13 cellular contexts compared by ENCODE assay signal in the genomic region with DNA sequence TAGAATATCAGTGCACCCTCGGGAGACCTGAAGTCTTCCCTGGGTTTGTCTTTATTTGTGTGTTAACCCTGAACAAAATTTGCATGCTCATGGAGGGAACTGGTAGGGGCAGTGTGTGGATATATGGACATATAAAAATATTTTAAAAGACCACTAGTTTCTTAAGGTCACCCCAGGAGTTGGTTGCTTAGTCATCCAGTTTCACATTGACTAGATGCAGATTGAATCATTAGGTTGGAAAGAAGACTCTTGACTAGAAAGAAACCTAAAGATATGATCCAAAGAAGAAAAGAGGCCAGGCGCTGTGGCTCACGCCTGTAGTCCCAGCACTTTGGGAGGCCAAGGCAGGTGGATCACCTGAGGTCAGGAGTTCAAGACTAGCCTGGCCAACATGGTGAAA.
A peak's percentile ranks its signal among the peaks of the same experiment; 100 is the strongest.
DNase-seq lines count a peak whose midpoint lies in the region; ATAC-seq lines count a peak whose summit lies in the region.
"Had no signal": no experiment of that assay in that cellular context is flagged by ENCODE, and none has a peak within 500 bp of the region (broad histone marks: within the 10 kb centered on the region; RNA-seq: fewer than 3 reads in every experiment).

No MANE protein-coding gene starts in this region.

- no peak overlapping the region for H3K4me3 Mint-ChIP-seq in activated T-helper 1 cell treated with anti-CD3 and anti-CD28 coated beads, Interleukin-12 subunit alpha, Interleukin-12 subunit beta, Interleukin-2, Interleukin-4 antibody, amounts not matched to agents 30 ng/mL and 10 ng/mL and 1 ng/mL, durations not matched to agents 14 hours and 24 hours and 36 hours

- H3K4me3 ChIP-seq in HAP-1, result no peak overlapping the region
- H3K4me3 ChIP-seq: tibial nerve had no signal

- peaks cover 2% of the 10 kb centered on the region for H3K27me3 Mint-ChIP-seq in activated T-helper 1 cell treated with anti-CD3 and anti-CD28 coated beads, Interleukin-12 subunit alpha, Interleukin-12 subunit beta, Interleukin-2, Interleukin-4 antibody, amounts not matched to agents 30 ng/mL and 10 ng/mL and 1 ng/mL, durations not matched to agents 14 hours and 24 hours and 36 hours (ENCODE audit: insufficient read depth)

- H3K36me3 Mint-ChIP-seq in activated naive CD4-positive, alpha-beta T cell treated with anti-CD3 and anti-CD28 coated beads, Interleukin-2, amount 50 U/mL, for 72 hours, result peaks cover 10 to 19% of the 10 kb centered on the region in 2 donors
- H3K36me3 Mint-ChIP-seq in activated T-helper 1 cell treated with anti-CD3 and anti-CD28 coated beads, Interleukin-12 subunit alpha, Interleukin-12 subunit beta, Interleukin-2, Interleukin-4 antibody, amounts not matched to agents 30 ng/mL and 10 ng/mL and 1 ng/mL, durations not matched to agents 14 hours and 24 hours and 36 hours (ENCODE audit: low read depth), result peaks cover 17% of the 10 kb centered on the region

- no peak for DNase-seq in activated naive CD4-positive, alpha-beta T cell treated with anti-CD3 and anti-CD28 coated beads, Interleukin-2, amount 50 U/mL, for 72 hours (ENCODE audit: low spot score in 2 of 2)
- no peak for DNase-seq in activated naive CD4-positive, alpha-beta T cell treated with anti-CD3 and anti-CD28 coated beads, Interleukin-2, amount 50 U/mL, for 16 hours
- DNase-seq in activated T-helper 1 cell treated with anti-CD3 and anti-CD28 coated beads, Interleukin-12 subunit alpha, Interleukin-12 subunit beta, Interleukin-2, Interleukin-4 antibody, amounts not matched to agents 30 ng/mL and 10 ng/mL and 1 ng/mL, durations not matched to agents 14 hours and 24 hours and 36 hours (ENCODE audit: low spot score), result no peak
- no peak for DNase-seq in activated gamma-delta T cell treated with Interleukin-2 at 50 U/mL for 16 hours
- no peak for DNase-seq in HAP-1 (ENCODE audit: low spot score in 2 of 2)
- no peak for DNase-seq in LoVo (ENCODE audit: low spot score)
- DNase-seq: central memory CD4-positive, alpha-beta T cell; DMS153; NCI-H1092; NCI-H510A treated with DMSO at 0.1 percent for 48 hours had no signal

- intact Hi-C loops in activated T-helper 1 cell treated with anti-CD3 and anti-CD28 coated beads, Interleukin-12 subunit alpha, Interleukin-12 subunit beta, Interleukin-2, Interleukin-4 antibody, amounts not matched to agents 30 ng/mL and 10 ng/mL and 1 ng/mL, durations not matched to agents 14 hours and 24 hours and 36 hours (cut with micrococcal nuclease), result no loop called here

- no peaks in the 10 kb centered on the region for H3K36me3 ChIP-seq in HAP-1 (replicated peaks)
- H3K36me3 ChIP-seq: tibial nerve had no signal

- no peaks in the 10 kb centered on the region for H3K9me3 ChIP-seq in HAP-1
- H3K9me3 ChIP-seq: tibial nerve had no signal

- peaks cover 10% of the 10 kb centered on the region for H3K4me1 ChIP-seq in HAP-1

- H3K9me3 Mint-ChIP-seq in activated naive CD4-positive, alpha-beta T cell treated with anti-CD3 and anti-CD28 coated beads, Interleukin-2, amount 50 U/mL, for 72 hours, result peaks cover 4 to 18% of the 10 kb centered on the region in 2 donors
- H3K9me3 Mint-ChIP-seq in activated T-helper 1 cell treated with anti-CD3 and anti-CD28 coated beads, Interleukin-12 subunit alpha, Interleukin-12 subunit beta, Interleukin-2, Interleukin-4 antibody, amounts not matched to agents 30 ng/mL and 10 ng/mL and 1 ng/mL, durations not matched to agents 14 hours and 24 hours and 36 hours, result no peaks in the 10 kb centered on the region

- peak overlapping the region; percentile 14 to 73 for H3K27ac Mint-ChIP-seq in activated naive CD4-positive, alpha-beta T cell treated with anti-CD3 and anti-CD28 coated beads, Interleukin-2, amount 50 U/mL, for 72 hours
- H3K27ac Mint-ChIP-seq in activated T-helper 1 cell treated with anti-CD3 and anti-CD28 coated beads, Interleukin-12 subunit alpha, Interleukin-12 subunit beta, Interleukin-2, Interleukin-4 antibody, amounts not matched to agents 30 ng/mL and 10 ng/mL and 1 ng/mL, durations not matched to agents 14 hours and 24 hours and 36 hours, result peak overlapping the region; percentile 49

- peak in 1 of 2 donors; percentile 68 for ATAC-seq in activated naive CD4-positive, alpha-beta T cell treated with anti-CD3 and anti-CD28 coated beads, Interleukin-2, amount 50 U/mL, for 72 hours
- ATAC-seq in HG02885 (IDR thresholded peaks at IDR 0.05; ENCODE audit: poor library complexity, unreplicated experiment) (peak; percentile 68), HG02588 (IDR thresholded peaks at IDR 0.05; ENCODE audit: unreplicated experiment) (no peak)

- in situ Hi-C loops in HAP-1 (cut with MboI; ENCODE audit: low sequenced_read_pairs), result no loop called here

- peaks cover 19% of the 10 kb centered on the region for H3K27me3 ChIP-seq in HAP-1 (ENCODE audit: low read depth)
- H3K27me3 ChIP-seq: tibial nerve had no signal

- H3K4me1 Mint-ChIP-seq in activated T-helper 1 cell treated with anti-CD3 and anti-CD28 coated beads, Interleukin-12 subunit alpha, Interleukin-12 subunit beta, Interleukin-2, Interleukin-4 antibody, amounts not matched to agents 30 ng/mL and 10 ng/mL and 1 ng/mL, durations not matched to agents 14 hours and 24 hours and 36 hours (ENCODE audit: low read depth), result peaks cover 34% of the 10 kb centered on the region
